1 cellular context compared by ENCODE assay signal in genomic region chr14:23173039-23173438, GRCh38.
TF ChIP-seq lines count a peak whose summit lies in the region.

No MANE protein-coding gene starts in this region.

TF ChIP-seq in HepG2, 621 proteins besides CTCF, POLR2A, EP300 and RAD21:
- TF ChIP-seq HOXA9 (CRISPR knock-in tag; IDR thresholded peaks at IDR 0.05; ENCODE audit: borderline replicate concordance) (no peak), ZXDC (CRISPR knock-in tag; IDR thresholded peaks at IDR 0.05) (no peak)
TF ChIP-seq in HepG2: peak in this region for 0.
